In the genomic region with DNA sequence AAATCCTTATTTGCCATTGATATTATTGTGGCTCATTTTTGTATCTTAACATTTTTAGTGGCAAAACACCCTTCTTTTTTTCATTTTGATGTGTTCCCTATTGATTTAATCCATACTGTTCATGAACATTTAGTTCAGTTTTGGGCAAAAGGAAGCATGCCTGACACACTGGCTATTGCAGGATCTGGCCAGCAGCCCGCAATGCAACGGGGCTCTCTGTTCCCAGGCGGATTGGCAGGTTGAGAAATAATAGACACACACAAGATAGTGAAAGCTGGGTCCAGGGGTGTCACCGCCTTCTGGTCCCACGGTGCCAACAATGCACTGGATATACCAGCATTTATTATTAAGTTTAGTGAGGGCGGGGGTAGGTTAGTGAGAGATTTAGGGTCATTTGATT, we compare ENCODE assay signal across 1 cellular context. TPM values are rescaled to one million over a fixed set of nuclear protein-coding genes. Genes with fewer than 3 reads are reported as not detected.
"Had no signal": no experiment of that assay in that cellular context is flagged by ENCODE, and none has a peak within 500 bp of the region (broad histone marks: within the 10 kb centered on the region; RNA-seq: fewer than 3 reads in every experiment).

No MANE protein-coding gene starts in this region.

RNA-seq across cellular contexts. Expression of gene STBD1, which starts 24.9 kb away (rescaled TPM):
- polyA plus RNA-seq: neural cell had no signal
